Comparison of ENCODE assay signal across 8 cellular contexts in the genomic region with DNA sequence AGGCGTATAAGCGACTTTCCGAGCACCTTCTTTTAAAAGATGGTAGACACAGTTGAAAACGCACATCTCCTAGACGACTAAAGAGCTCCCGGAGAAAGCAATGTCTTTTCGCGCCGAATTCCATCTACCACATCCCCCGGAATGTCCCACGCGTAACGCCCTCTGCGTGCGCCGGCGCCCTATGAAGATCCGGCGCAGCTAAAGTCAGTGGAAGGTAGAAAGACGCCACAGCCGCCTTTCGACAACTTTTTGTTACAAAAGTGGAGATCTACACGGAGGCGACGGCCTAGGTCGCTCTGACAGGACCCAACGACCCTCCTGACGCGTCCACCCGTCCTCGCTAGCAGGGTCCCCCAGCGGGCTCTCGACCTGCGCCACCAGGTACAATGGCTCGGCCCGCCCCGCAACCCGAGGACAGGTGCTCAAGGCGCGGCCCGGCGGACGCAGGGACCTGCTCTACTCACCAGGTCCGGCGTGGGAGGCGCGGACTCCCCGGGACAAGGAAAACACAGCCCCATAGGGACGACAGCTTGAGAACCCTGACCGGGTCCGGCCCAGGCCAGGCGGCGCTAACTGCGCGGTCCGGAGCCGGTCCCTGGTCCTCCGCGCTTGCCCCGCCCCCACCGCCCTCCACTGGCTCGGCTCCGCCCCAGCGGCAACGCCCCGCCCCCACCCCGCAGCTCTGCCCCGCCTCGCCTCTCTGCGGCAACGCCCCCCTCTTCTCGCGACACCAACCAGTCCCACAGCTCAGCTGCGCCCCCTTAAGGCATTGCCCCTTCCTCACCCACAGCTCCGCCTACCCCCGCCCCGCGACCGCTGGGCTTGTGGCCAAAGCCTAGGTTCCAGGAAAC. TPM values are rescaled to one million over a fixed set of nuclear protein-coding genes. Genes with fewer than 3 reads are reported as not detected.
DNase-seq lines count a peak whose midpoint lies in the region; ATAC-seq and TF ChIP-seq lines count a peak whose summit lies in the region.

A gene with protein sequence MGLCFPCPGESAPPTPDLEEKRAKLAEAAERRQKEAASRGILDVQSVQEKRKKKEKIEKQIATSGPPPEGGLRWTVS (minus strand): TSS at position 571 of the 851 bp plus-strand sequence. CDS start 53 bp downstream, at position 518.

- H4K20me1 ChIP-seq in PC-9 (ENCODE audit: insufficient read depth) = no peaks in the 10 kb centered on the region

- peak within 1 kb of the TSS; percentile 83 for H3K4me3 ChIP-seq in PC-9
- H3K4me3 ChIP-seq in esophagus muscularis mucosa = peak within 1 kb of the TSS; percentile 74 to 94 (median 90)
- H3K4me3 ChIP-seq in muscle layer of duodenum (ENCODE audit: low read depth in 1 of 2, low read length in 2 of 2) = peak within 1 kb of the TSS; percentile 68 to 87

- 0 out of 2 replicates have a peak, but pooled peaks cover 7% of the 10 kb centered on the region for H3K36me3 ChIP-seq in PC-9 (ENCODE audit: low read depth)
- peaks cover 0 to 20% (median 10%) of the 10 kb centered on the region in 4 donors for H3K36me3 ChIP-seq in esophagus muscularis mucosa
- H3K36me3 ChIP-seq in muscle layer of duodenum (ENCODE audit: control insufficient read depth in 1 of 2, insufficient read depth in 2 of 2, low read length in 2 of 2) = peaks cover 8 to 17% of the 10 kb centered on the region in 2 donors

- H3K27me3 ChIP-seq in PC-9 (ENCODE audit: insufficient read depth, low read depth) (no peaks in the 10 kb centered on the region), esophagus muscularis mucosa (no peaks in the 10 kb centered on the region), muscle layer of duodenum (ENCODE audit: low read depth, low read length) (no peaks in the 10 kb centered on the region)

- H3K79me2 ChIP-seq in PC-9 (ENCODE audit: low read depth) = peaks cover 6% of the 10 kb centered on the region; the same call in 1 of the 2 replicates

- H3F3A ChIP-seq in PC-9 (ENCODE audit: insufficient read depth, low read depth) = 0 out of 2 replicates have a peak, but pooled peaks cover 3% of the 10 kb centered on the region

- peak within 1 kb of the TSS; percentile 91 for H3K4me2 ChIP-seq in PC-9

- peak within 1 kb of the TSS; percentile 90 for H2AFZ ChIP-seq in PC-9

- TF ChIP-seq CTCF in PC-9 (conservative IDR thresholded peaks at IDR 0.05) (peak; percentile 64), esophagus muscularis mucosa (IDR thresholded peaks at IDR 0.05) (peak; percentile 65 to 71 (median 71))

- DNase-seq in DMS153 treated with DMSO at 0.1 percent for 48 hours (lab: John Stamatoyannopoulos, UW; ENCODE audit: unreplicated experiment) = peak; percentile 93
- peak; percentile 29 for DNase-seq in HuH-7.5 (ENCODE audit: low spot score)
- peak; percentile 79 to 96 for DNase-seq in PC-9
- peak; percentile 95 to 96 for DNase-seq in activated T-cell treated with anti-CD3 and anti-CD28 coated beads, Interleukin-2, amount 50 U/mL, for 48 hours
- DNase-seq in esophagus muscularis mucosa (ENCODE audit: extremely low spot score) = peak; percentile 97
- peak; percentile 92 for DNase-seq in stimulated activated CD8-positive, alpha-beta memory T cell treated with anti-CD3 and anti-CD28 coated beads, Interleukin-7, amount 100 ng/mL, for 24 hours (ENCODE audit: low read depth)

- no peaks in the 10 kb centered on the region for H3K9me2 ChIP-seq in PC-9 (ENCODE audit: insufficient read depth)

- peak; percentile 28 for TF ChIP-seq POLR2A in esophagus muscularis mucosa (IDR thresholded peaks at IDR 0.05; ENCODE audit: low read depth)

- TF ChIP-seq EP300 in esophagus muscularis mucosa (IDR thresholded peaks at IDR 0.05) = no peak

- POLR2A ChIA-PET in PC-9 (lab: Charles Lee; ENCODE audit: unreplicated experiment) = interaction anchor here (0.5 to 0.8 kb wide), 4 partner anchors 20 to 218 kb away, joined by 3 to 10 read pairs (median 4); no protein-coding TSS in a partner anchor

- peak within 1 kb of the TSS; percentile 47; the same call in 1 of the 2 replicates for H3K27ac ChIP-seq in PC-9
- peak within 1 kb of the TSS; percentile 85 to 89 (median 86) for H3K27ac ChIP-seq in esophagus muscularis mucosa (replicated peaks in 1 of 4)
- peak within 1 kb of the TSS; percentile 55 for H3K27ac ChIP-seq in muscle layer of duodenum (ENCODE audit: low read length)

- H3K9me3 ChIP-seq in PC-9 (ENCODE audit: insufficient read depth, low read depth) (no peaks in the 10 kb centered on the region), esophagus muscularis mucosa (no peaks in the 10 kb centered on the region), muscle layer of duodenum (ENCODE audit: control insufficient read depth in 1 of 2, low read length in 2 of 2) (no peaks in the 10 kb centered on the region)

- H3K4me1 ChIP-seq in PC-9 (replicated peaks; ENCODE audit: insufficient read depth) (peaks cover 17% of the 10 kb centered on the region), esophagus muscularis mucosa (peaks cover 4 to 16% (median 12%) of the 10 kb centered on the region in 4 donors), muscle layer of duodenum (ENCODE audit: control insufficient read depth in 1 of 2, insufficient read depth in 2 of 2, low read length in 2 of 2) (peaks cover 0 to 10% of the 10 kb centered on the region in 2 donors)

- intact Hi-C loops in PC-9 (cut with micrococcal nuclease; ENCODE audit: unreplicated experiment) = no loop called here
- intact Hi-C loops in esophagus muscularis mucosa (cut with DNase I) = loop anchor here (10.0 kb wide), 1 partner anchor 205 kb away; a partner anchor contains a TSS

- WGBS in esophagus muscularis mucosa = under 1% methylated on average over 44 of the region's 79 CpGs

- CTCF ChIA-PET in PC-9 (lab: Charles Lee) = interaction anchor here (0.6 kb wide), 2 partner anchors 312 to 1972 kb away, joined by 4 to 16 read pairs; no protein-coding TSS in a partner anchor

- peak; percentile 97 for ATAC-seq in GM21528 (IDR thresholded peaks at IDR 0.05; ENCODE audit: low FRiP score, unreplicated experiment)

- TSS peak; percentile 59 for BruUV-seq in PC-9 (replicated peaks; lab: Mats Ljungman, UMichigan)

RNA-seq across cellular contexts. Expression of the gene that starts here (rescaled TPM):
- 21.8 and 34.2 TPM in 2 replicates for total RNA-seq in PC-9 (2021)
- 10 to 100 TPM in 3 of 4 donors, 1 to 10 TPM in 1; 7.9 to 17.0 (median 12.8) TPM for total RNA-seq in esophagus muscularis mucosa

Comparison
In these comparisons a context has a peak if more than half of its experiments do, and no peak if none do; other contexts are left out.
1. Peak in every context shown above with its lines: DNase-seq, ATAC-seq, H3K4me3 ChIP-seq and H3K27ac ChIP-seq.
2. DNase-seq: peak in every context shown above with its lines; median percentile 97 in esophagus muscularis mucosa; 96 in activated T-cell treated with anti-CD3 and anti-CD28 coated beads, Interleukin-2, amount 50 U/mL, for 48 hours; 93 in DMS153 treated with DMSO at 0.1 percent for 48 hours; 92 in stimulated activated CD8-positive, alpha-beta memory T cell treated with anti-CD3 and anti-CD28 coated beads, Interleukin-7, amount 100 ng/mL, for 24 hours; 88 in PC-9; 29 in HuH-7.5.